Comparison of ENCODE assay signal across 26 cellular contexts in genomic region chr2:62531594-62531993, GRCh38. TPM values are rescaled to one million over a fixed set of nuclear protein-coding genes. Genes with fewer than 3 reads are reported as not detected.
DNase-seq lines count a peak whose midpoint lies in the region; ATAC-seq, FAIRE-seq and TF ChIP-seq lines count a peak whose summit lies in the region.
"Had no signal": no experiment of that assay in that cellular context is flagged by ENCODE, and none has a peak within 500 bp of the region (broad histone marks: within the 10 kb centered on the region; RNA-seq: fewer than 3 reads in every experiment).

No MANE protein-coding gene starts in this region.

- H3K79me1 ChIP-seq in H1 (ENCODE audit: low read depth, low read length) (no peaks in the 10 kb centered on the region; the same call in 1 of the 2 replicates), neuronal stem cell (ENCODE audit: low read depth, low read length) (no peaks in the 10 kb centered on the region)

- H3K56ac ChIP-seq in H1 (replicated peaks; ENCODE audit: insufficient read length, low read depth, low read length) = no peak overlapping the region

- H3K23ac ChIP-seq in H1 (ENCODE audit: insufficient read length) = no peak overlapping the region
- no peak overlapping the region for H3K23ac ChIP-seq in neuronal stem cell (ENCODE audit: low read depth, low read length, poor library complexity)

- H3K9ac ChIP-seq in H1 (replicated peaks in 1 of 4; ENCODE audit: extremely low read depth in 1 of 4, low read depth in 3 of 4, low read length in 3 of 4) (no peak overlapping the region), neuronal stem cell (ENCODE audit: low read depth, low read length, poor library complexity) (no peak overlapping the region)
- H3K9ac ChIP-seq: BLaER1 had no signal

- no peak for FAIRE-seq in H1 (lab: Jason Lieb, UNC)
- FAIRE-seq: A204.1, GM12878, GM12892, GM18507 had no signal

- no peak overlapping the region for H4K91ac ChIP-seq in H1 (replicated peaks; ENCODE audit: insufficient read length, low read length)
- no peak overlapping the region for H4K91ac ChIP-seq in neuronal stem cell (ENCODE audit: low read depth, low read length, poor library complexity)

- H3K18ac ChIP-seq in H1 (ENCODE audit: extremely low read depth, low read length) (no peak overlapping the region), neuronal stem cell (ENCODE audit: low read length) (peak overlapping the region; percentile 0)

- peak; percentile 24 to 30 for DNase-seq in SJCRH30
- DNase-seq in H1 (ENCODE audit: low read depth in 1 of 2, low spot score in 2 of 2) = no peak
- DNase-seq in neuronal stem cell (ENCODE audit: low spot score) = no peak
- DNase-seq in NCI-H524 treated with DMSO at 0.1 percent for 48 hours (lab: John Stamatoyannopoulos, UW) = no peak
- no peak for DNase-seq in NCI-H82 treated with DMSO at 0.1 percent for 48 hours (lab: John Stamatoyannopoulos, UW; ENCODE audit: unreplicated experiment)
- DNase-seq: 8988T; ACHN; BE2C; C1 segment of cervical spinal cord; CD4-positive, alpha-beta memory T cell; CD4-positive, CD25-positive, alpha-beta regulatory T cell; CD8-positive, alpha-beta memory T cell; COR-L47; DMS 273 treated with DMSO at 0.1 percent for 48 hours; DMS153; DMS53; DMS79; DND-41; EL; GDM1 had no signal

- H2BK12ac ChIP-seq in H1 (ENCODE audit: low read depth, low read length) (no peak overlapping the region; the same call in 1 of the 2 replicates), neuronal stem cell (ENCODE audit: low read length) (no peak overlapping the region)

- H3K14ac ChIP-seq in H1 (ENCODE audit: insufficient read length) (no peak overlapping the region), neuronal stem cell (ENCODE audit: low read length) (no peak overlapping the region)

- H2BK120ac ChIP-seq in H1 (replicated peaks; ENCODE audit: low read depth, low read length) (no peak overlapping the region), neuronal stem cell (ENCODE audit: low read depth, low read length) (no peak overlapping the region)

- TF ChIP-seq POLR2A in H1 (IDR thresholded peaks at IDR 0.05; ENCODE audit: control extremely low read depth in 1 of 2, low read depth in 2 of 2, low read length in 2 of 2) = no peak

- 87% methylated on average over 7 of the region's 7 CpGs; no CpG with 5 or more reads in 1 of the 2 experiments for WGBS in H1 (ENCODE audit: extremely low coverage in 1 of 2, insufficient coverage in 1 of 2, insufficient read length in 1 of 2, insufficient replicate concordance in 2 of 2, low coverage in 1 of 2, low lambda C conversion rate in 2 of 2, missing lambda C conversion rate in 1 of 2), 2 experiments
- WGBS in neuronal stem cell (ENCODE audit: extremely low coverage in 2 of 2, insufficient read length in 2 of 2, insufficient replicate concordance in 1 of 2), 2 donors = no CpG with 5 or more reads among the region's 7 CpGs

- CTCF ChIA-PET in H1 (lab: Charles Lee; ENCODE audit: partially characterized antibody) = interaction anchor here (0.8 to 1.3 kb wide), 3 partner anchors 9 to 244 kb away, joined by 3 to 4 read pairs (median 3); no protein-coding TSS in a partner anchor

- peak overlapping the region; percentile 63; the same call in 1 of the 2 replicates for H2BK15ac ChIP-seq in H1 (ENCODE audit: low read length)
- H2BK15ac ChIP-seq in neuronal stem cell (ENCODE audit: low read length) = no peak overlapping the region

- H3K27ac ChIP-seq in SJCRH30 (no peak overlapping the region), H1 (ENCODE audit: low read depth, low read length) (no peak overlapping the region), neuronal stem cell (replicated peaks; ENCODE audit: low read length) (no peak overlapping the region)
- H3K27ac ChIP-seq: BLaER1 had no signal

- H3K79me2 ChIP-seq in H1 (ENCODE audit: control insufficient read depth in 1 of 2, insufficient read depth in 2 of 2, low read length in 2 of 2) = no peaks in the 10 kb centered on the region

- TF ChIP-seq EP300 in H1 (IDR thresholded peaks at IDR 0.05; ENCODE audit: borderline replicate concordance in 1 of 2, low read depth in 2 of 2, low read length in 2 of 2) = no peak

- TF ChIP-seq RAD21 in H1 (IDR thresholded peaks at IDR 0.05 in 1 of 2, conservative IDR thresholded peaks at IDR 0.05 in 1 of 2; ENCODE audit: low read depth in 2 of 2, low read length in 2 of 2) = no peak

- H3K4me2 ChIP-seq in H1 (ENCODE audit: insufficient read depth in 1 of 2, low read depth in 2 of 2, low read length in 2 of 2) (no peak overlapping the region), neuronal stem cell (ENCODE audit: insufficient read depth, low read length, poor library complexity, severe bottlenecking) (no peak overlapping the region)
- H3K4me2 ChIP-seq: BLaER1 had no signal

- peaks cover 4% of the 10 kb centered on the region; the same call in 1 of the 2 replicates for H3K27me3 ChIP-seq in SJCRH30
- H3K27me3 ChIP-seq in H1 (replicated peaks in 1 of 4; ENCODE audit: control insufficient read depth in 3 of 4, extremely low read depth in 1 of 4, insufficient read depth in 3 of 4, low read length in 3 of 4) = no peaks in the 10 kb centered on the region
- H3K27me3 ChIP-seq in neuronal stem cell (ENCODE audit: control insufficient read depth in 3 of 3, insufficient read depth in 3 of 3, low read depth in 1 of 3, low read length in 3 of 3) = no peaks in the 10 kb centered on the region
- H3K27me3 ChIP-seq: BE2C, BLaER1 had no signal

- H3K36me3 ChIP-seq in SJCRH30 (no peaks in the 10 kb centered on the region), H1 (ENCODE audit: control insufficient read depth in 2 of 4, insufficient read depth in 4 of 4, low read length in 3 of 4) (no peaks in the 10 kb centered on the region), neuronal stem cell (replicated peaks in 1 of 2; ENCODE audit: control insufficient read depth in 2 of 2, insufficient read depth in 2 of 2, low read length in 2 of 2) (no peaks in the 10 kb centered on the region)
- H3K36me3 ChIP-seq: BE2C, BLaER1 had no signal

- H3K4ac ChIP-seq in H1 (replicated peaks; ENCODE audit: insufficient read length, low read depth, low read length) = no peak overlapping the region
- no peak overlapping the region for H3K4ac ChIP-seq in neuronal stem cell (ENCODE audit: low read length)

- H2AFZ ChIP-seq in H1 (ENCODE audit: low read length) (no peak overlapping the region), neuronal stem cell (ENCODE audit: low read length) (no peak overlapping the region)

- H4K8ac ChIP-seq in H1 (ENCODE audit: extremely low read depth, insufficient read depth, low read length) (no peak overlapping the region), neuronal stem cell (ENCODE audit: low read depth, low read length) (no peak overlapping the region)

- no peak for TF ChIP-seq CTCF in H1 (IDR thresholded peaks at IDR 0.05; ENCODE audit: control extremely low read depth in 1 of 3, insufficient read depth in 1 of 3, low read depth in 1 of 3, low read length in 3 of 3)

- H2AK5ac ChIP-seq in H1 (ENCODE audit: low read depth, low read length) (peak overlapping the region; percentile 29; the same call in 1 of the 2 replicates), neuronal stem cell (ENCODE audit: low read depth, low read length) (no peak overlapping the region)

- H3K9me3 ChIP-seq in SJCRH30 (replicated peaks) = peaks cover 6% of the 10 kb centered on the region
- H3K9me3 ChIP-seq in H1 (ENCODE audit: insufficient read depth in 2 of 2, low read depth in 1 of 2, low read length in 1 of 2) = peaks cover 3 to 9% of the 10 kb centered on the region in 2 experiments; a peak in 3 of 4 replicates
- no peaks in the 10 kb centered on the region for H3K9me3 ChIP-seq in neuronal stem cell (replicated peaks in 1 of 2; ENCODE audit: control insufficient read depth in 2 of 2, insufficient read depth in 1 of 2, low read depth in 1 of 2, low read length in 2 of 2)
- H3K9me3 ChIP-seq: BE2C had no signal

- H3K4me1 ChIP-seq in SJCRH30 (no peaks in the 10 kb centered on the region), H1 (replicated peaks in 1 of 4; ENCODE audit: control insufficient read depth in 3 of 4, insufficient read depth in 4 of 4, low read length in 3 of 4) (peaks cover 0 to 7% (median 4%) of the 10 kb centered on the region in 4 experiments; a peak in 2 of 7 replicates), neuronal stem cell (ENCODE audit: control insufficient read depth in 2 of 2, insufficient read depth in 1 of 2, low read depth in 1 of 2, low read length in 2 of 2) (no peaks in the 10 kb centered on the region)
- H3K4me1 ChIP-seq: BE2C, BLaER1 had no signal

- H2BK5ac ChIP-seq in H1 (ENCODE audit: low read depth, low read length) = no peak overlapping the region
- H2BK5ac ChIP-seq in neuronal stem cell (ENCODE audit: low read length) = no peak overlapping the region

- H4K20me1 ChIP-seq in H1 (replicated peaks in 1 of 2; ENCODE audit: control insufficient read depth in 1 of 2, insufficient read depth in 2 of 2, low read length in 2 of 2) = no peaks in the 10 kb centered on the region
- H4K20me1 ChIP-seq: BLaER1 had no signal

- no peaks in the 10 kb centered on the region; the same call in 1 of the 2 replicates for H3K23me2 ChIP-seq in H1 (ENCODE audit: low read depth, low read length)

- ATAC-seq in HG03469 (IDR thresholded peaks at IDR 0.05; ENCODE audit: unreplicated experiment) = no peak
- ATAC-seq: GM12878 had no signal

- no peak overlapping the region for H4K5ac ChIP-seq in H1 (ENCODE audit: insufficient read length, low read depth, low read length)

- no peak overlapping the region for H2BK20ac ChIP-seq in H1 (ENCODE audit: low read length)

- POLR2A ChIA-PET in H1 (lab: Charles Lee; ENCODE audit: partially characterized antibody) = no interaction called here

- H3K4me3 ChIP-seq in SJCRH30 (no peak overlapping the region), H1 (ENCODE audit: extremely low read depth in 1 of 4, insufficient read depth in 2 of 4, low read depth in 3 of 4, low read length in 4 of 4) (no peak overlapping the region), neuronal stem cell (ENCODE audit: low read length in 2 of 2) (no peak overlapping the region)
- H3K4me3 ChIP-seq: BLaER1, GM12878 had no signal

TF ChIP-seq in H1, 55 proteins besides CTCF, POLR2A, EP300 and RAD21 (continues in another document):
- no peak for TF ChIP-seq TEAD4 (IDR thresholded peaks at IDR 0.05; ENCODE audit: low read depth, low read length)
- no peak for TF ChIP-seq TBP (IDR thresholded peaks at IDR 0.05; ENCODE audit: low read depth, low read length)

RNA-seq across cellular contexts. Expression of gene TMEM17, which starts 25.6 kb away (rescaled TPM):
- 0.40 and 0.51 TPM in 2 replicates for total RNA-seq in SJCRH30 (2014; rRNA removed; shearing (Covaris generic))
- total RNA-seq in H1 (2021; fragmentation: NEBNext Ultra II Directional; extraction: Animal tissue kit (Norgen Biotek cat#: 25700)) = 0.69 and 0.99 TPM in 2 replicates
- 0.89 and 1.2 TPM in 2 replicates for polyA plus RNA-seq in H1 (2011; rRNA removed)
- 1.7 TPM for polyA plus RNA-seq in H1 (2011; cell fraction: cytosol; rRNA removed)
- polyA plus RNA-seq in H1 (2011; cell fraction: nucleus; rRNA removed) = 0.67 TPM
- 0.69 to 0.93 TPM (median 0.75 TPM) in 4 replicates for polyA plus RNA-seq in H1 (2012, experiment 1 of 2)
- polyA plus RNA-seq in H1 (2012, experiment 2 of 2) = 0.20 TPM
- 1.1 TPM for polyA plus RNA-seq in H1 (2013, experiment 1 of 2)
- polyA plus RNA-seq in H1 (2013, experiment 2 of 2) = 1.2 TPM
- polyA minus RNA-seq in H1 (2011; rRNA and poly(A)+ RNA removed) = 0.76 and 1.3 TPM in 2 replicates
- polyA minus RNA-seq in H1 (2011; cell fraction: cytosol; rRNA and poly(A)+ RNA removed) = not detected
- 3.1 TPM for polyA minus RNA-seq in H1 (2011; cell fraction: nucleus; rRNA and poly(A)+ RNA removed)
- polyA plus RNA-seq in neuronal stem cell (2013, experiment 1 of 2) = 2.5 TPM
- polyA plus RNA-seq in neuronal stem cell (2013, experiment 2 of 2) = 2.6 TPM
- total RNA-seq: CD4-positive, alpha-beta memory T cell; CD4-positive, CD25-positive, alpha-beta regulatory T cell had no signal
- polyA plus RNA-seq: CD4-positive, alpha-beta memory T cell; CD4-positive, CD25-positive, alpha-beta regulatory T cell; CD8-positive, alpha-beta memory T cell had no signal

Comparison
In these comparisons a context has a peak if more than half of its experiments do, and no peak if none do; other contexts are left out.
1. DNase-seq: peak in SJCRH30 (2 of 2); none in H1 (0 of 2), neuronal stem cell (single experiment), NCI-H524 treated with DMSO at 0.1 percent for 48 hours (single experiment) and NCI-H82 treated with DMSO at 0.1 percent for 48 hours (single experiment).